18 cellular contexts compared by ENCODE assay signal in the genomic region with DNA sequence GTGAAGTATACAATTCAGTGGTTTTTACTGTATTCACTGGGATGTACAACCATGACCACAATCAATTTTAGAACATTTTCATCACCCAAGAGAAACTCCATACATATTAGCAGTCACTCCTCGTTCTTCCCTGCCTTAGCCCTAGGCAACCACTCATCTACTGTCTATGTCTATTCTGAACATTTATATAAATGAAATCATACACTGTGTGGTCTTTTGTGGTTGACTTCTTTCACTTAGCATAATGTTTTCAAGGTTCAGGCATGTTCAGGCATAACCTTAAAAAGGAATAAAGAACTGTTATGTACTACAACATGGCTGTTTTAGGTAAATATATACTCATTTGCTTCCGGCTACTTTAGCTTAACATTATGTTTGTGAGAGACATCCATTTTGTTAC. TPM values are rescaled to one million over a fixed set of nuclear protein-coding genes. Genes with fewer than 3 reads are reported as not detected.
DNase-seq lines count a peak whose midpoint lies in the region; ATAC-seq, FAIRE-seq and TF ChIP-seq lines count a peak whose summit lies in the region.
"Had no signal": no experiment of that assay in that cellular context is flagged by ENCODE, and none has a peak within 500 bp of the region (broad histone marks: within the 10 kb centered on the region; RNA-seq: fewer than 3 reads in every experiment).

No MANE protein-coding gene starts in this region.

- no peak overlapping the region for H3K4me3 ChIP-seq in Panc1 (ENCODE audit: low read depth in 2 of 2, low read length in 2 of 2)
- no peak overlapping the region for H3K4me3 ChIP-seq in bronchial epithelial cell (ENCODE audit: low read depth, low read length)
- no peak overlapping the region for H3K4me3 ChIP-seq in mesenchymal stem cell (ENCODE audit: insufficient read depth in 1 of 2, low read depth in 1 of 2, low read length in 2 of 2)
- H3K4me3 ChIP-seq: SJSA1 had no signal

- whole genome bisulfite sequencing in mesenchymal stem cell = no CpG with 5 or more reads among the region's 2 CpGs

- no peaks in the 10 kb centered on the region for H3K27me3 ChIP-seq in Panc1 (ENCODE audit: control insufficient read depth, insufficient read depth, low read length)
- no peaks in the 10 kb centered on the region for H3K27me3 ChIP-seq in bronchial epithelial cell (ENCODE audit: control insufficient read depth, insufficient read depth, low read length)
- H3K27me3 ChIP-seq in mesenchymal stem cell (ENCODE audit: control insufficient read depth in 1 of 2, insufficient read depth in 1 of 2, low read length in 2 of 2) = no peaks in the 10 kb centered on the region
- H3K27me3 ChIP-seq: SJSA1 had no signal

- no peak overlapping the region for H2AK5ac ChIP-seq in mesenchymal stem cell (ENCODE audit: low read length, severe bottlenecking)

- H3K36me3 ChIP-seq in Panc1 (ENCODE audit: control insufficient read depth, insufficient read depth, low read length) = no peaks in the 10 kb centered on the region
- no peaks in the 10 kb centered on the region for H3K36me3 ChIP-seq in bronchial epithelial cell (ENCODE audit: control insufficient read depth, insufficient read depth, low read length)
- H3K36me3 ChIP-seq in mesenchymal stem cell (ENCODE audit: control insufficient read depth in 1 of 2, insufficient read depth in 2 of 2, low read depth in 1 of 2, low read length in 2 of 2) = peaks cover 3 to 6% of the 10 kb centered on the region in 2 experiments

- no peaks in the 10 kb centered on the region for H3K4me1 ChIP-seq in Panc1 (ENCODE audit: control insufficient read depth, insufficient read depth, low read length)
- no peaks in the 10 kb centered on the region for H3K4me1 ChIP-seq in mesenchymal stem cell (ENCODE audit: control insufficient read depth, insufficient read depth, low read depth, low read length)

- H4K8ac ChIP-seq in mesenchymal stem cell (ENCODE audit: low read length) = no peak overlapping the region

- H4K91ac ChIP-seq in mesenchymal stem cell (ENCODE audit: low read length) = no peak overlapping the region

- no peaks in the 10 kb centered on the region for H3K79me1 ChIP-seq in mesenchymal stem cell (replicated peaks; ENCODE audit: low read length, poor library complexity, severe bottlenecking)

- no peak overlapping the region for H3K23ac ChIP-seq in mesenchymal stem cell (ENCODE audit: low read length in 2 of 2)

- H3K9me3 ChIP-seq in Panc1 (ENCODE audit: control insufficient read depth, insufficient read depth, low read depth, low read length) = no peaks in the 10 kb centered on the region
- no peaks in the 10 kb centered on the region for H3K9me3 ChIP-seq in mesenchymal stem cell (ENCODE audit: control insufficient read depth, low read length)
- H3K9me3 ChIP-seq: SJSA1 had no signal

- in situ Hi-C loops in Panc1 (cut with HindIII; ENCODE audit: low pct_unique_long_range_greater_than_20kb, low sequenced_read_pairs) = no loop called here

- BruUV-seq in Panc1 (replicated peaks; lab: Mats Ljungman, UMichigan) = TSS peak; percentile 72

- no peak overlapping the region for H3K27ac ChIP-seq in Panc1 (ENCODE audit: low read length)
- no peak overlapping the region for H3K27ac ChIP-seq in mesenchymal stem cell (ENCODE audit: low read length, poor library complexity, severe bottlenecking)
- H3K27ac ChIP-seq: SJSA1 had no signal

- no peak overlapping the region for H3K18ac ChIP-seq in mesenchymal stem cell (ENCODE audit: low read depth in 1 of 2, low read length in 2 of 2)

- H3K4me2 ChIP-seq in mesenchymal stem cell (ENCODE audit: low read length, poor library complexity, severe bottlenecking) = no peak overlapping the region

- H2BK15ac ChIP-seq in mesenchymal stem cell (ENCODE audit: low read depth, poor library complexity, severe bottlenecking) = no peak overlapping the region

- no peak overlapping the region for H3K9ac ChIP-seq in mesenchymal stem cell (ENCODE audit: low read length)

- FAIRE-seq in GM12891 (lab: Jason Lieb, UNC) (peak; percentile 31), bronchial epithelial cell (lab: Jason Lieb, UNC) (no peak)
- FAIRE-seq: G401.6, GM19239 had no signal

- DNase-seq in GM12891 (ENCODE audit: insufficient read length, low spot score) (no peak), Panc1 (ENCODE audit: low read depth, low spot score) (no peak), bronchial epithelial cell (ENCODE audit: low read depth) (peak; percentile 95), foreskin melanocyte (peak; percentile 68), mesenchymal stem cell (no peak), GM20000 (ENCODE audit: low spot score) (no peak)
- DNase-seq: ACHN, Kasumi-1, MM.1S, NCI-H1092, NCI-H2081 treated with DMSO at 0.1 percent for 48 hours, NCI-H345, NCI-H524 treated with DMSO at 0.1 percent for 48 hours, PC-3 had no signal

- no peak overlapping the region for H2AFZ ChIP-seq in mesenchymal stem cell (ENCODE audit: low read depth, low read length)

- no peak overlapping the region for H2BK12ac ChIP-seq in mesenchymal stem cell (ENCODE audit: low read length in 2 of 2)

- intact Hi-C loops in Panc1 (cut with micrococcal nuclease; ENCODE audit: unreplicated experiment) = no loop called here

- H3K4ac ChIP-seq in mesenchymal stem cell (ENCODE audit: low read depth in 1 of 2, low read length in 2 of 2) = no peak overlapping the region

- TF ChIP-seq POLR2A in GM12891 (IDR thresholded peaks at IDR 0.05; ENCODE audit: low read depth, low read length) = no peak

- H3K14ac ChIP-seq in mesenchymal stem cell (ENCODE audit: low read length in 2 of 2) = no peak overlapping the region

- H2BK120ac ChIP-seq in mesenchymal stem cell (ENCODE audit: low read depth, low read length) = no peak overlapping the region

- no peak overlapping the region for H2BK5ac ChIP-seq in mesenchymal stem cell (ENCODE audit: low read depth, low read length, poor library complexity, severe bottlenecking)

- CTCF ChIA-PET in Panc1 (lab: Charles Lee) = no interaction called here

- no peak for TF ChIP-seq CTCF in Panc1 (IDR thresholded peaks at IDR 0.05)
- no peak for TF ChIP-seq CTCF in bronchial epithelial cell (IDR thresholded peaks at IDR 0.05; ENCODE audit: insufficient read depth, low read length, severe bottlenecking)
- TF ChIP-seq CTCF in GM20000 (IDR thresholded peaks at IDR 0.05; ENCODE audit: extremely low read depth, missing control alignments) = no peak

- ATAC-seq in Panc1 = no peak
- no peak for ATAC-seq in GM21390 (IDR thresholded peaks at IDR 0.05; ENCODE audit: unreplicated experiment)
- ATAC-seq: PC-3 had no signal

- POLR2A ChIA-PET in Panc1 (lab: Charles Lee) = no interaction called here

TF ChIP-seq in GM12891, 5 proteins besides CTCF, POLR2A, EP300 and RAD21:
- TF ChIP-seq PAX5 (IDR thresholded peaks at IDR 0.05; ENCODE audit: insufficient read depth, low read length, severe bottlenecking) (no peak), POLR2AphosphoS5 (IDR thresholded peaks at IDR 0.05; ENCODE audit: low read depth, low read length) (no peak), SPI1 (IDR thresholded peaks at IDR 0.05; ENCODE audit: low read depth, low read length) (no peak), TAF1 (IDR thresholded peaks at IDR 0.05; ENCODE audit: low read depth, low read length) (no peak), POU2F2 (IDR thresholded peaks at IDR 0.05; ENCODE audit: low read depth, low read length) (no peak)

RNA-seq across cellular contexts. Expression of gene BLTP3A, which starts 37.3 kb away (rescaled TPM):
- polyA plus RNA-seq in GM12891 (2012; ENCODE audit: low read depth, missing spikeins) = 3.5 TPM
- total RNA-seq in Panc1 (2021; ENCODE audit: unreplicated experiment) = 20.2 TPM
- polyA plus RNA-seq in Panc1 (2012; ENCODE audit: insufficient read length) = 11.2 TPM
- 7.8 and 8.2 TPM in 2 replicates for total RNA-seq in bronchial epithelial cell
- polyA plus RNA-seq in mesenchymal stem cell (2013, experiment 1 of 2) = 3.9 TPM
- polyA plus RNA-seq in mesenchymal stem cell (2013, experiment 2 of 2) = 3.7 TPM

RNA-seq across cellular contexts. Expression of gene TAF11, which starts 58.7 kb away (rescaled TPM):
- polyA plus RNA-seq in GM12891 (2012; ENCODE audit: low read depth, missing spikeins) = 29.3 TPM
- total RNA-seq in Panc1 (2021; ENCODE audit: unreplicated experiment) (25.3 TPM), bronchial epithelial cell (26.0 and 30.5 TPM in 2 replicates)
- polyA plus RNA-seq in Panc1 (2012; ENCODE audit: insufficient read length) = 17.6 TPM
- polyA plus RNA-seq in mesenchymal stem cell (2013, experiment 1 of 2) = 29.3 TPM
- 30.4 TPM for polyA plus RNA-seq in mesenchymal stem cell (2013, experiment 2 of 2)

RNA-seq across cellular contexts. Expression of gene ANKS1A, which starts 59.9 kb away (rescaled TPM):
- 1.9 TPM for polyA plus RNA-seq in GM12891 (2012; ENCODE audit: low read depth, missing spikeins)
- total RNA-seq in Panc1 (2021; ENCODE audit: unreplicated experiment) = 14.4 TPM
- polyA plus RNA-seq in Panc1 (2012; ENCODE audit: insufficient read length) = 12.2 TPM
- 8.8 and 9.5 TPM in 2 replicates for total RNA-seq in bronchial epithelial cell
- polyA plus RNA-seq in mesenchymal stem cell (2013, experiment 1 of 2) = 5.8 TPM
- 5.7 TPM for polyA plus RNA-seq in mesenchymal stem cell (2013, experiment 2 of 2)

Comparison
In these comparisons a context has a peak if more than half of its experiments do, and no peak if none do; other contexts are left out.
1. DNase-seq: peak in bronchial epithelial cell (single experiment) and foreskin melanocyte (single experiment); none in GM12891 (single experiment), Panc1 (single experiment), mesenchymal stem cell (single experiment) and GM20000 (single experiment).